10 cellular contexts compared by ENCODE assay signal in genomic region chr12:32482226-32482625, GRCh38.
A peak's percentile ranks its signal among the peaks of the same experiment; 100 is the strongest.
DNase-seq lines count a peak whose midpoint lies in the region; ATAC-seq lines count a peak whose summit lies in the region.
"Had no signal": no experiment of that assay in that cellular context is flagged by ENCODE, and none has a peak within 500 bp of the region (broad histone marks: within the 10 kb centered on the region; RNA-seq: fewer than 3 reads in every experiment).

No MANE protein-coding gene starts in this region.

- peak; percentile 62 for DNase-seq in NAMALWA (ENCODE audit: low spot score)
- peak; percentile 73 for DNase-seq in iris pigment epithelial cell (ENCODE audit: low read depth)
- DNase-seq in 8988T: no peak
- DNase-seq: aorta, DND-41 had no signal

- ATAC-seq in GM18499 (IDR thresholded peaks at IDR 0.05; ENCODE audit: insufficient read depth, unreplicated experiment) (peak; percentile 84), HG02642 (IDR thresholded peaks at IDR 0.05; ENCODE audit: poor library complexity, unreplicated experiment) (peak; percentile 61), HG03442 (IDR thresholded peaks at IDR 0.05; ENCODE audit: unreplicated experiment) (no peak), GM21529 (IDR thresholded peaks at IDR 0.05; ENCODE audit: unreplicated experiment) (no peak), HG02973 (IDR thresholded peaks at IDR 0.05; ENCODE audit: unreplicated experiment) (no peak)

Comparison
In these comparisons a context has a peak if more than half of its experiments do, and no peak if none do; other contexts are left out.
1. ATAC-seq: peak in GM18499 (single experiment) and HG02642 (single experiment); none in HG03442 (single experiment), GM21529 (single experiment) and HG02973 (single experiment).